ENCODE assay signal across 8 cellular contexts in the genomic region with DNA sequence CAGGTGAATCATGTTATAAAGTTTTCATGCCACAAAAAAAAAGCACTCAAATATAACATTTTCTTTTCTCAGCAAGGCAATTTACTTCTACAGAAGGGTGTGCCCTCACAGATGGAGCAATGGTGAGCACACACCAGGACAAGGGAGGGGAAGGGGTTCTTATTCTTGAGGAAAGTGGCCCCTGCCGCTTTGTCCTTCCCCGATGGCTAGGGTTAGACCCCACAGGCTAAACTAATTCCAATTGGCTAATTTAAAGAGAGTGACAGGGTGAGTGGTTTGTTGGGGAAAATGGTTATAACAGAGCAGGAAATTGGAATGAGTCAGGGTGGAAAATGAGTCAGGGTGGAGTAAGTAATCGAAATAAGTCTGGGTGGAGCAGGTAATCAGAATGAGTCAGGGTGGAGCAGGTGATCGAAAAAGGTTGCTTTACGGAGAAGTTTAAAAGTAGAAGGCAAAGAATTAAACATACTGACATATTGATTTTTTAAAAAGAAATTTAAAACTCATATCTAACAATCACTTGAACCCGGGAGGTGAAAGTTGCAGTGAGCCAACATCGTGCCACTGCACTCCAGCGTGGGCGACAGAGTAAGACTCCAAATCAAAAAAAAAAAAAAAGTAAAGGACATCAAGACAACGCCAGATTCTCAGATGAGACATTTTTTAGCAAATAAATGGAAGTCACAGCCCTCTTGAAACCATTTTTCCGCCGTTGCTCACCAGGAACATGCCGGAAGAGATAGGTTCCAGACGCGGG. TPM values are rescaled to one million over a fixed set of nuclear protein-coding genes. Genes with fewer than 3 reads are reported as not detected.
DNase-seq lines count a peak whose midpoint lies in the region; ATAC-seq and TF ChIP-seq lines count a peak whose summit lies in the region.

No MANE protein-coding gene starts in this region.

- in situ Hi-C loops in brain microvascular endothelial cell (cut with HindIII; ENCODE audit: low pct_ligation_motif_present, low sequenced_read_pairs), result no loop called here

- H3K4me3 ChIP-seq in brain microvascular endothelial cell (ENCODE audit: low read depth, low read length) (peak overlapping the region; percentile 78), lung (peak overlapping the region; percentile 72)

- peak overlapping the region; percentile 96 for H3K27ac ChIP-seq in RWPE1
- H3K27ac ChIP-seq in brain microvascular endothelial cell, result peak overlapping the region; percentile 89
- H3K27ac ChIP-seq in lung (ENCODE audit: low read depth in 1 of 2, low read length in 1 of 2), result peak overlapping the region; percentile 91 to 93

- WGBS in lung, 2 donors, result 31 to 34% methylated on average over 15 of the region's 15 CpGs

- DNase-seq in HCEC 1CT (peak; percentile 4), RWPE1 (ENCODE audit: low spot score) (peak; percentile 34), brain microvascular endothelial cell (no peak), lung (ENCODE audit: low spot score) (no peak)
- peak; percentile 25 for DNase-seq in stimulated activated naive CD8-positive, alpha-beta T cell treated with anti-CD3 and anti-CD28 coated beads, Interleukin-15, Interleukin-2, amounts not matched to agents 100 U/mL and 50 U/mL, for 24 hours
- no peak for DNase-seq in effector CD4-positive, alpha-beta T cell

- CTCF ChIA-PET in RWPE1 (lab: Yijun Ruan, JAX), result no interaction called here

- TF ChIP-seq CTCF in RWPE1 (conservative IDR thresholded peaks at IDR 0.05; ENCODE audit: low read depth) (no peak), brain microvascular endothelial cell (IDR thresholded peaks at IDR 0.05; ENCODE audit: low read depth, low read length, missing control alignments) (no peak), lung (IDR thresholded peaks at IDR 0.05; ENCODE audit: control extremely low read depth, extremely low read depth) (no peak)

- no peak for ATAC-seq in lung (ENCODE audit: insufficient read depth, low FRiP score)
- peak; percentile 67 for ATAC-seq in stimulated activated naive CD8-positive, alpha-beta T cell treated with anti-CD3 and anti-CD28 coated beads, Interleukin-15, Interleukin-2, amounts not matched to agents 100 U/mL and 50 U/mL, for 24 hours
- ATAC-seq in HG02798 (IDR thresholded peaks at IDR 0.05; ENCODE audit: poor library complexity, unreplicated experiment), result no peak
- no peak for ATAC-seq in HG03520 (IDR thresholded peaks at IDR 0.05; ENCODE audit: unreplicated experiment)

- H3K27me3 ChIP-seq in brain microvascular endothelial cell (replicated peaks) (no peaks in the 10 kb centered on the region), lung (ENCODE audit: control insufficient read depth, insufficient read depth) (no peaks in the 10 kb centered on the region)

- peaks cover 4 to 8% of the 10 kb centered on the region in 2 donors for H3K9me3 ChIP-seq in lung (ENCODE audit: control insufficient read depth in 2 of 2, insufficient read depth in 1 of 2, low read length in 1 of 2)

- POLR2A ChIA-PET in RWPE1 (lab: Yijun Ruan, JAX; ENCODE audit: low non-redundant PET), result no interaction called here

- peaks cover 0 to 1% of the 10 kb centered on the region in 2 donors for H3K4me1 ChIP-seq in lung (ENCODE audit: control insufficient read depth in 2 of 2, insufficient read depth in 2 of 2, low read length in 2 of 2)

- H3K36me3 ChIP-seq in brain microvascular endothelial cell (replicated peaks) (peaks cover 3% of the 10 kb centered on the region), lung (ENCODE audit: control insufficient read depth in 2 of 2, insufficient read depth in 2 of 2, low read length in 2 of 2) (peaks cover 4 to 7% of the 10 kb centered on the region in 2 donors)

RNA-seq across cellular contexts. Expression of a gene that starts 0.8 kb away (rescaled TPM):
- total RNA-seq in lung, result 10 to 100 TPM; 26.8 to 45.9 TPM
- 1 to 10 TPM; 6.2 to 9.8 TPM for polyA plus RNA-seq in lung

RNA-seq across cellular contexts. Expression of a gene that starts 53.1 kb away (rescaled TPM):
- 10 to 100 TPM; 31.5 to 53.2 TPM for total RNA-seq in lung
- polyA plus RNA-seq in lung, result 10 to 100 TPM; 17.0 to 21.1 TPM

Comparison
In these comparisons a context has a peak if more than half of its experiments do, and no peak if none do; other contexts are left out.
1. DNase-seq: peak in HCEC 1CT (single experiment), RWPE1 (single experiment) and stimulated activated naive CD8-positive, alpha-beta T cell treated with anti-CD3 and anti-CD28 coated beads, Interleukin-15, Interleukin-2, amounts not matched to agents 100 U/mL and 50 U/mL, for 24 hours (single experiment); none in brain microvascular endothelial cell (single experiment), lung (single experiment) and effector CD4-positive, alpha-beta T cell (single experiment).
2. Peak in every context shown above with its lines, with median percentiles within 50 percentile points of each other: H3K27ac ChIP-seq.